Comparison of ENCODE assay signal across 8 cellular contexts in the genomic region with DNA sequence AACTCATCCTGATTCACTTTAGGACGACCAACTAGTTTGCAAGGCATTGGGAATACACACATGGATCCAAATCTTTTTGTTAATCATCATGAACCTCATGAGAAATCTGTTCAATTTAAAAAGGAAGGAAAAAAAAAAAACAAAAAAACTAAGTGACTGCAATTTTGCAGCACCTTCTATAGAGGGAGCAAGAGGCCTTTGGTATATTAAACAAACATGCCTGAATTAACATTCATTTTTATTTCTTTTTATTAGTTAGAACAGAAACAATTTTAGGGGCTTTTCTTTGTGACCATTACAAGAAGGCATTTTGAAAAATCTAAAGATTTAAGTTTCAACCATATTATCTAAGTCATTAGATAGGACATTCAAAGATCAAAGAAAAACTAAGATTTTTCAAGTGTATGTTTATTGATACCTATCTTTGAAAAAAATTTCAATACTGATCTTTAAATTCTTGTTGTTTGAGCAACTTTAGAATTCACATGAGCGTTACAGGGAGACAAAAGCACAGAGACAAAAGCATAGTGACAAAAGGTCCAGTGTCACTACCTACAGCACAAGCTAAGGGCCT.
DNase-seq lines count a peak whose midpoint lies in the region; ATAC-seq and TF ChIP-seq lines count a peak whose summit lies in the region.

No MANE protein-coding gene starts in this region.

- H3K27ac ChIP-seq in breast epithelium: no peak overlapping the region

- no peak for DNase-seq in activated CD4-positive, alpha-beta T cell treated with anti-CD3 and anti-CD28 coated beads for 36 hours
- DNase-seq in activated CD4-positive, alpha-beta T cell treated with anti-CD3 and anti-CD28 coated beads, Interleukin-2, amount 50 U/mL, for 4 hours: no peak
- DNase-seq in breast epithelium (ENCODE audit: low spot score in 2 of 2) (no peak), lung microvascular endothelial cell (ENCODE audit: low read depth in 2 of 2) (peak; percentile 40 to 57), GM19240 (ENCODE audit: insufficient read length, low spot score) (no peak), foreskin melanocyte (no peak)

- no peaks in the 10 kb centered on the region for H4K20me1 ChIP-seq in Loucy (ENCODE audit: insufficient read depth, low read length, poor library complexity, severe bottlenecking)

- no peak overlapping the region for H3K4me3 Mint-ChIP-seq in activated CD4-positive, alpha-beta T cell treated with anti-CD3 and anti-CD28 coated beads for 36 hours

- no peaks in the 10 kb centered on the region for H3K27me3 Mint-ChIP-seq in activated CD4-positive, alpha-beta T cell treated with anti-CD3 and anti-CD28 coated beads for 36 hours

- no peaks in the 10 kb centered on the region for H3K9me3 ChIP-seq in Loucy (ENCODE audit: insufficient read depth, low read depth, low read length)
- no peaks in the 10 kb centered on the region for H3K9me3 ChIP-seq in breast epithelium

- POLR2A ChIA-PET in activated CD4-positive, alpha-beta T cell treated with anti-CD3 and anti-CD28 coated beads for 36 hours (lab: Charles Lee): no interaction called here

- H3K36me3 Mint-ChIP-seq in activated CD4-positive, alpha-beta T cell treated with anti-CD3 and anti-CD28 coated beads for 36 hours (ENCODE audit: low read depth): peaks cover 46% of the 10 kb centered on the region

- H3K4me3 ChIP-seq in Loucy (ENCODE audit: low read length, poor library complexity, severe bottlenecking) (no peak overlapping the region), breast epithelium (no peak overlapping the region)

- peaks cover 24% of the 10 kb centered on the region for H3K4me1 Mint-ChIP-seq in activated CD4-positive, alpha-beta T cell treated with anti-CD3 and anti-CD28 coated beads for 36 hours

- no peaks in the 10 kb centered on the region for H3K27me3 ChIP-seq in Loucy (ENCODE audit: insufficient read depth, low read length, poor library complexity, severe bottlenecking)
- no peaks in the 10 kb centered on the region for H3K27me3 ChIP-seq in breast epithelium

- no peak overlapping the region for H3K9ac ChIP-seq in Loucy (ENCODE audit: low read depth, low read length, poor library complexity, severe bottlenecking)

- peak overlapping the region; percentile 42 for H3K27ac Mint-ChIP-seq in activated CD4-positive, alpha-beta T cell treated with anti-CD3 and anti-CD28 coated beads for 36 hours

- intact Hi-C loops in activated CD4-positive, alpha-beta T cell treated with anti-CD3 and anti-CD28 coated beads for 36 hours (cut with DNase I, micrococcal nuclease): loop anchor here (1.0 to 10.0 kb wide), 10 partner anchors 66 to 923 kb away; a partner anchor contains a TSS
- intact Hi-C loops in breast epithelium (cut with DNase I; ENCODE audit: low total_unique reads): no loop called here

- ATAC-seq in activated CD4-positive, alpha-beta T cell treated with anti-CD3 and anti-CD28 coated beads for 36 hours: no peak
- ATAC-seq in GM18502 (IDR thresholded peaks at IDR 0.05; ENCODE audit: poor library complexity, unreplicated experiment): no peak

- no peak for TF ChIP-seq POLR2A in breast epithelium (IDR thresholded peaks at IDR 0.05)

- no peaks in the 10 kb centered on the region for H3K79me2 ChIP-seq in Loucy (ENCODE audit: insufficient read depth, low read length)

- H3K9me3 Mint-ChIP-seq in activated CD4-positive, alpha-beta T cell treated with anti-CD3 and anti-CD28 coated beads for 36 hours (ENCODE audit: low read depth): no peaks in the 10 kb centered on the region

- no peaks in the 10 kb centered on the region for H3F3A ChIP-seq in Loucy (ENCODE audit: low read depth)

- H3K9me2 ChIP-seq in Loucy (replicated peaks; ENCODE audit: low read depth, low read length): no peaks in the 10 kb centered on the region

- H3K36me3 ChIP-seq in Loucy (ENCODE audit: insufficient read depth, low read length) (0 out of 2 replicates have a peak, but pooled peaks cover 4% of the 10 kb centered on the region), breast epithelium (no peaks in the 10 kb centered on the region)

- H2AFZ ChIP-seq in Loucy (ENCODE audit: low read length): no peak overlapping the region

- H3K4me2 ChIP-seq in Loucy (ENCODE audit: low read depth, low read length, poor library complexity, severe bottlenecking): no peak overlapping the region

- H3K4me1 ChIP-seq in Loucy (ENCODE audit: insufficient read depth, low read length, poor library complexity, severe bottlenecking) (no peaks in the 10 kb centered on the region), breast epithelium (no peaks in the 10 kb centered on the region)

- CTCF ChIA-PET in activated CD4-positive, alpha-beta T cell treated with anti-CD3 and anti-CD28 coated beads for 36 hours (lab: Charles Lee): interaction anchor here (0.7 to 2.0 kb wide), 10 partner anchors 14 to 863 kb away, joined by 3 to 6 read pairs (median 4); no protein-coding TSS in a partner anchor

- peak; percentile 91 for TF ChIP-seq CTCF in Loucy (conservative IDR thresholded peaks at IDR 0.05; ENCODE audit: low read length)
- peak in 2 of 3 donors; percentile 56 to 68 for TF ChIP-seq CTCF in breast epithelium (IDR thresholded peaks at IDR 0.05)

Comparison
In these comparisons a context has a peak if more than half of its experiments do, and no peak if none do; other contexts are left out.
1. DNase-seq: peak in lung microvascular endothelial cell (2 of 2); none in activated CD4-positive, alpha-beta T cell treated with anti-CD3 and anti-CD28 coated beads for 36 hours (single experiment), activated CD4-positive, alpha-beta T cell treated with anti-CD3 and anti-CD28 coated beads, Interleukin-2, amount 50 U/mL, for 4 hours (0 of 2), breast epithelium (0 of 2), GM19240 (single experiment) and foreskin melanocyte (single experiment).